Comparison of ENCODE assay signal across 14 cellular contexts in genomic region chr2:37321029-37321682, GRCh38. TPM values are rescaled to one million over a fixed set of nuclear protein-coding genes. Genes with fewer than 3 reads are reported as not detected.
DNase-seq lines count a peak whose midpoint lies in the region; FAIRE-seq and TF ChIP-seq lines count a peak whose summit lies in the region.
"Had no signal": no experiment of that assay in that cellular context is flagged by ENCODE, and none has a peak within 500 bp of the region (broad histone marks: within the 10 kb centered on the region; RNA-seq: fewer than 3 reads in every experiment).

No MANE protein-coding gene starts in this region.

- no peak for FAIRE-seq in GM12891 (lab: Jason Lieb, UNC)

- H3K4me3 ChIP-seq in NB4 (ENCODE audit: low read depth, low read length), result no peak overlapping the region

- H3K4me1 Mint-ChIP-seq in dendritic cell treated with granulocyte-macrophage colony-stimulating factor and Interleukin-4, amounts not matched to agents 40 ng/mL and 50 ng/mL, for 4 days (ENCODE audit: low read depth), result peaks cover 52% of the 10 kb centered on the region
- peaks cover 67% of the 10 kb centered on the region for H3K4me1 Mint-ChIP-seq in nephron progenitor cell
- peaks cover 38% of the 10 kb centered on the region for H3K4me1 Mint-ChIP-seq in activated CD4-positive, alpha-beta T cell treated with anti-CD3 and anti-CD28 coated beads, Interleukin-2, amount 10 ng/mL, durations not matched to agents 24 days and 14 days

- TF ChIP-seq POLR2A in GM12891 (IDR thresholded peaks at IDR 0.05; ENCODE audit: low read depth, low read length), result no peak
- no peak for TF ChIP-seq POLR2A in NB4 (IDR thresholded peaks at IDR 0.05; ENCODE audit: extremely low read depth, insufficient read length)

- peak overlapping the region; percentile 37 for H3K4me3 Mint-ChIP-seq in dendritic cell treated with granulocyte-macrophage colony-stimulating factor and Interleukin-4, amounts not matched to agents 40 ng/mL and 50 ng/mL, for 4 days
- peak overlapping the region; percentile 66 for H3K4me3 Mint-ChIP-seq in nephron progenitor cell
- no peak overlapping the region for H3K4me3 Mint-ChIP-seq in activated CD4-positive, alpha-beta T cell treated with anti-CD3 and anti-CD28 coated beads, Interleukin-2, amount 10 ng/mL, durations not matched to agents 24 days and 14 days
- H3K4me3 Mint-ChIP-seq: H9 had no signal

- no peaks in the 10 kb centered on the region for H3K27me3 Mint-ChIP-seq in dendritic cell treated with granulocyte-macrophage colony-stimulating factor and Interleukin-4, amounts not matched to agents 40 ng/mL and 50 ng/mL, for 4 days
- H3K27me3 Mint-ChIP-seq in nephron progenitor cell (ENCODE audit: low read depth, poor library complexity), result peaks cover 19% of the 10 kb centered on the region
- H3K27me3 Mint-ChIP-seq in activated CD4-positive, alpha-beta T cell treated with anti-CD3 and anti-CD28 coated beads, Interleukin-2, amount 10 ng/mL, durations not matched to agents 24 days and 14 days, result peaks cover 28% of the 10 kb centered on the region

- no peak for DNase-seq in GM12891 (ENCODE audit: insufficient read length, low spot score)
- DNase-seq in NB4 (ENCODE audit: low read depth), result peak; percentile 18
- no peak for DNase-seq in nephron progenitor cell
- DNase-seq in SKM-1 (lab: John Stamatoyannopoulos, UW; ENCODE audit: unreplicated experiment), result no peak
- no peak for DNase-seq in activated effector memory CD4-positive, alpha-beta T cell treated with anti-CD3 and anti-CD28 coated beads, Interleukin-2, amount 50 U/mL, for 16 hours
- no peak for DNase-seq in superior temporal gyrus (ENCODE audit: extremely low spot score)
- DNase-seq in activated CD4-positive, alpha-beta T cell treated with anti-CD3 and anti-CD28 coated beads, Interleukin-2, amount 10 ng/mL, durations not matched to agents 24 days and 14 days, result no peak
- DNase-seq: activated CD4-positive, alpha-beta T cell treated with anti-CD3 and anti-CD28 coated beads for 1 hour; adrenal gland; CD4-positive, alpha-beta memory T cell; H9; islet precursor cell; NCI-H510A treated with DMSO at 0.1 percent for 48 hours had no signal

- no peak for TF ChIP-seq CTCF in NB4 (IDR thresholded peaks at IDR 0.05; ENCODE audit: low read depth, low read length)
- TF ChIP-seq CTCF in nephron progenitor cell (IDR thresholded peaks at IDR 0.05), result no peak

- peaks cover 24% of the 10 kb centered on the region for H3K36me3 Mint-ChIP-seq in dendritic cell treated with granulocyte-macrophage colony-stimulating factor and Interleukin-4, amounts not matched to agents 40 ng/mL and 50 ng/mL, for 4 days (ENCODE audit: low read depth)
- H3K36me3 Mint-ChIP-seq in nephron progenitor cell (ENCODE audit: low read depth), result peaks cover 20% of the 10 kb centered on the region
- H3K36me3 Mint-ChIP-seq in activated CD4-positive, alpha-beta T cell treated with anti-CD3 and anti-CD28 coated beads, Interleukin-2, amount 10 ng/mL, durations not matched to agents 24 days and 14 days (ENCODE audit: low read depth), result peaks cover 20% of the 10 kb centered on the region

- no peaks in the 10 kb centered on the region for H3K9me3 Mint-ChIP-seq in dendritic cell treated with granulocyte-macrophage colony-stimulating factor and Interleukin-4, amounts not matched to agents 40 ng/mL and 50 ng/mL, for 4 days
- H3K9me3 Mint-ChIP-seq in nephron progenitor cell, result no peaks in the 10 kb centered on the region
- H3K9me3 Mint-ChIP-seq in activated CD4-positive, alpha-beta T cell treated with anti-CD3 and anti-CD28 coated beads, Interleukin-2, amount 10 ng/mL, durations not matched to agents 24 days and 14 days, result no peaks in the 10 kb centered on the region
- H3K9me3 Mint-ChIP-seq: CD4-positive, alpha-beta memory T cell; H9 had no signal

- intact Hi-C loops in dendritic cell treated with granulocyte-macrophage colony-stimulating factor and Interleukin-4, amounts not matched to agents 40 ng/mL and 50 ng/mL, for 4 days (cut with micrococcal nuclease), result loop anchor here (5.0 kb wide), 1 partner anchor 71 kb away; no protein-coding TSS in a partner anchor
- intact Hi-C loops in activated CD4-positive, alpha-beta T cell treated with anti-CD3 and anti-CD28 coated beads, Interleukin-2, amount 10 ng/mL, durations not matched to agents 24 days and 14 days (cut with micrococcal nuclease), result no loop called here

- no peak overlapping the region for H3K27ac Mint-ChIP-seq in dendritic cell treated with granulocyte-macrophage colony-stimulating factor and Interleukin-4, amounts not matched to agents 40 ng/mL and 50 ng/mL, for 4 days
- no peak overlapping the region for H3K27ac Mint-ChIP-seq in nephron progenitor cell
- H3K27ac Mint-ChIP-seq in activated CD4-positive, alpha-beta T cell treated with anti-CD3 and anti-CD28 coated beads, Interleukin-2, amount 10 ng/mL, durations not matched to agents 24 days and 14 days, result no peak overlapping the region

TF ChIP-seq in GM12891, 5 proteins besides CTCF, POLR2A, EP300 and RAD21:
- TF ChIP-seq SPI1 (IDR thresholded peaks at IDR 0.05; ENCODE audit: low read depth, low read length) (peak; percentile 51), POU2F2 (IDR thresholded peaks at IDR 0.05; ENCODE audit: low read depth, low read length) (no peak), TAF1 (IDR thresholded peaks at IDR 0.05; ENCODE audit: low read depth, low read length) (no peak)

RNA-seq across cellular contexts. Expression of gene PRKD3, which starts 3.5 kb away (rescaled TPM):
- polyA plus RNA-seq in GM12891 (2012; ENCODE audit: low read depth, missing spikeins), result 28.1 TPM
- 20.2 and 21.9 TPM in 2 replicates for total RNA-seq in activated CD4-positive, alpha-beta T cell treated with anti-CD3 and anti-CD28 coated beads, Interleukin-2, amount 10 ng/mL, durations not matched to agents 24 days and 14 days

RNA-seq across cellular contexts. Expression of gene QPCT, which starts 23.3 kb away (rescaled TPM):
- 1.7 TPM for polyA plus RNA-seq in GM12891 (2012; ENCODE audit: low read depth, missing spikeins)
- total RNA-seq in activated CD4-positive, alpha-beta T cell treated with anti-CD3 and anti-CD28 coated beads, Interleukin-2, amount 10 ng/mL, durations not matched to agents 24 days and 14 days, result 2.0 and 2.1 TPM in 2 replicates
- total RNA-seq: H9 had no signal
